In genomic region chr11:118997627-118998387, GRCh38 we compare ENCODE assay signal across 8 cellular contexts. TPM values are rescaled to one million over a fixed set of nuclear protein-coding genes. Genes with fewer than 3 reads are reported as not detected.
A peak's percentile ranks its signal among the peaks of the same experiment; 100 is the strongest.
DNase-seq lines count a peak whose midpoint lies in the region; ATAC-seq and TF ChIP-seq lines count a peak whose summit lies in the region.

CENATAC (plus strand) TSS chr11:118998138; CDS start chr11:118998198, 60 bp downstream.

- H3K36me3 Mint-ChIP-seq in activated T-helper 2 cell treated with anti-CD3 and anti-CD28 coated beads, Interferon-gamma antibody, Interleukin-2, Interleukin-4, amounts not matched to agents 10 μg/mL and 5 μg/mL and 100 μg/mL, durations not matched to agents 14 hours and 24 hours and 36 hours (ENCODE audit: low read depth): peaks cover 52% of the 10 kb centered on the region
- H3K36me3 Mint-ChIP-seq in natural killer cell: no peaks in the 10 kb centered on the region

- TF ChIP-seq CTCF in LNCaP clone FGC (IDR thresholded peaks at IDR 0.05; ENCODE audit: control insufficient read depth, extremely low read depth, insufficient read depth) (0 out of 2 replicates have a peak, but pooled peaks have one; percentile 8), natural killer cell (IDR thresholded peaks at IDR 0.05) (no peak)

- peaks cover 21% of the 10 kb centered on the region for H3K4me1 Mint-ChIP-seq in activated T-helper 2 cell treated with anti-CD3 and anti-CD28 coated beads, Interferon-gamma antibody, Interleukin-2, Interleukin-4, amounts not matched to agents 10 μg/mL and 5 μg/mL and 100 μg/mL, durations not matched to agents 14 hours and 24 hours and 36 hours (ENCODE audit: low read depth)
- peaks cover 30 to 33% of the 10 kb centered on the region in 2 donors for H3K4me1 Mint-ChIP-seq in natural killer cell

- DNase-seq in EL (peak; percentile 90), H4 (ENCODE audit: low spot score) (peak; percentile 68), LNCaP clone FGC (ENCODE audit: low read depth) (peak; percentile 70), RPMI8226 (peak; percentile 98), fibroblast of peridontal ligament (ENCODE audit: extremely low read depth) (peak; percentile 81), natural killer cell (peak; percentile 91)
- peak; percentile 95 for DNase-seq in activated T-helper 2 cell treated with anti-CD3 and anti-CD28 coated beads, Interferon-gamma antibody, Interleukin-2, Interleukin-4, amounts not matched to agents 10 μg/mL and 5 μg/mL and 100 μg/mL, durations not matched to agents 14 hours and 24 hours and 36 hours (ENCODE audit: low spot score)
- DNase-seq in stimulated activated naive CD4-positive, alpha-beta T cell treated with Interleukin-2 at 50 U/mL for 16 hours (lab: John Stamatoyannopoulos, UW): peak; percentile 94

- peak within 1 kb of the TSS; percentile 98 for H3K27ac Mint-ChIP-seq in activated T-helper 2 cell treated with anti-CD3 and anti-CD28 coated beads, Interferon-gamma antibody, Interleukin-2, Interleukin-4, amounts not matched to agents 10 μg/mL and 5 μg/mL and 100 μg/mL, durations not matched to agents 14 hours and 24 hours and 36 hours
- H3K27ac Mint-ChIP-seq in natural killer cell: peak within 1 kb of the TSS; percentile 94

- H3K4me3 Mint-ChIP-seq in activated T-helper 2 cell treated with anti-CD3 and anti-CD28 coated beads, Interferon-gamma antibody, Interleukin-2, Interleukin-4, amounts not matched to agents 10 μg/mL and 5 μg/mL and 100 μg/mL, durations not matched to agents 14 hours and 24 hours and 36 hours (ENCODE audit: low read depth): peak within 1 kb of the TSS; percentile 99
- peak within 1 kb of the TSS; percentile 97 for H3K4me3 Mint-ChIP-seq in natural killer cell

- intact Hi-C loops in activated T-helper 2 cell treated with anti-CD3 and anti-CD28 coated beads, Interferon-gamma antibody, Interleukin-2, Interleukin-4, amounts not matched to agents 10 μg/mL and 5 μg/mL and 100 μg/mL, durations not matched to agents 14 hours and 24 hours and 36 hours (cut with micrococcal nuclease): loop anchor here (1.0 to 5.0 kb wide), 5 partner anchors 20 to 208 kb away; partner anchors contain the start of genes HYOU1, RPS25, SLC37A4 and TRAPPC4
- intact Hi-C loops in natural killer cell (cut with micrococcal nuclease): loop anchor here (1.0 kb wide), 3 partner anchors 20 to 59 kb away; partner anchors contain the start of genes HYOU1, RPS25, SLC37A4 and TRAPPC4

- H3K9me3 Mint-ChIP-seq in activated T-helper 2 cell treated with anti-CD3 and anti-CD28 coated beads, Interferon-gamma antibody, Interleukin-2, Interleukin-4, amounts not matched to agents 10 μg/mL and 5 μg/mL and 100 μg/mL, durations not matched to agents 14 hours and 24 hours and 36 hours: no peaks in the 10 kb centered on the region
- no peaks in the 10 kb centered on the region for H3K9me3 Mint-ChIP-seq in natural killer cell

- peak; percentile 92 to 98 (median 95) for ATAC-seq in natural killer cell

- H3K4me3 ChIP-seq in LNCaP clone FGC (ENCODE audit: low read depth, low read length): peak within 1 kb of the TSS; percentile 80

- H3K27me3 Mint-ChIP-seq in activated T-helper 2 cell treated with anti-CD3 and anti-CD28 coated beads, Interferon-gamma antibody, Interleukin-2, Interleukin-4, amounts not matched to agents 10 μg/mL and 5 μg/mL and 100 μg/mL, durations not matched to agents 14 hours and 24 hours and 36 hours (ENCODE audit: low read depth): no peaks in the 10 kb centered on the region
- H3K27me3 Mint-ChIP-seq in natural killer cell (ENCODE audit: low read depth in 2 of 2): no peaks in the 10 kb centered on the region

RNA-seq across cellular contexts. Expression of gene CENATAC, which starts in this region (rescaled TPM):
- total RNA-seq in H4 (2014; rRNA removed; shearing (Covaris generic)): 11.9 and 14.4 TPM in 2 replicates
- 44.2 and 47.7 TPM in 2 replicates for total RNA-seq in activated T-helper 2 cell treated with anti-CD3 and anti-CD28 coated beads, Interferon-gamma antibody, Interleukin-2, Interleukin-4, amounts not matched to agents 10 μg/mL and 5 μg/mL and 100 μg/mL, durations not matched to agents 14 hours and 24 hours and 36 hours
- 100 to 1,000 TPM; 121 to 143 (median 122) TPM for total RNA-seq in natural killer cell

Comparison
In these comparisons a context has a peak if more than half of its experiments do, and no peak if none do; other contexts are left out.
1. Peak in every context shown above with its lines: DNase-seq, ATAC-seq and H3K4me3 ChIP-seq.